In genomic region chr21:42575111-42575510, GRCh38 we compare ENCODE assay signal across 23 cellular contexts.
A peak's percentile ranks its signal among the peaks of the same experiment; 100 is the strongest.
DNase-seq lines count a peak whose midpoint lies in the region; ATAC-seq and TF ChIP-seq lines count a peak whose summit lies in the region.
"Had no signal": no experiment of that assay in that cellular context is flagged by ENCODE, and none has a peak within 500 bp of the region (broad histone marks: within the 10 kb centered on the region; RNA-seq: fewer than 3 reads in every experiment).

No MANE protein-coding gene starts in this region.

- H3K27me3 Mint-ChIP-seq in activated naive CD4-positive, alpha-beta T cell treated with anti-CD3 and anti-CD28 coated beads, Interleukin-2, amount 10 ng/mL, durations not matched to agents 7 days and 5 days, result no peaks in the 10 kb centered on the region
- no peaks in the 10 kb centered on the region for H3K27me3 Mint-ChIP-seq in glutamatergic neuron (ENCODE audit: unreplicated experiment)

- H3K4me3 ChIP-seq in upper lobe of right lung, result no peak overlapping the region
- H3K4me3 ChIP-seq: A549, GM23338, HAP-1, MG63 had no signal

- peaks cover 11% of the 10 kb centered on the region for H3K9me3 Mint-ChIP-seq in activated naive CD4-positive, alpha-beta T cell treated with anti-CD3 and anti-CD28 coated beads, Interleukin-2, amount 10 ng/mL, durations not matched to agents 7 days and 5 days
- peaks cover 8% of the 10 kb centered on the region for H3K9me3 Mint-ChIP-seq in glutamatergic neuron (ENCODE audit: unreplicated experiment)

- no peak overlapping the region for H3K27ac Mint-ChIP-seq in activated naive CD4-positive, alpha-beta T cell treated with anti-CD3 and anti-CD28 coated beads, Interleukin-2, amount 10 ng/mL, durations not matched to agents 7 days and 5 days
- no peak overlapping the region for H3K27ac Mint-ChIP-seq in glutamatergic neuron (ENCODE audit: unreplicated experiment)
- H3K27ac Mint-ChIP-seq: GM23338 had no signal

- CTCF ChIA-PET in activated naive CD4-positive, alpha-beta T cell treated with anti-CD3 and anti-CD28 coated beads, Interleukin-2, amount 10 ng/mL, durations not matched to agents 7 days and 5 days (lab: Charles Lee), result no interaction called here

- ATAC-seq in upper lobe of right lung, result no peak
- ATAC-seq: A549, GM23338, Right ventricle myocardium inferior had no signal

- H3K9me3 ChIP-seq in upper lobe of right lung, result no peaks in the 10 kb centered on the region
- H3K9me3 ChIP-seq: BE2C had no signal

- no peaks in the 10 kb centered on the region for H3K4me1 Mint-ChIP-seq in activated naive CD4-positive, alpha-beta T cell treated with anti-CD3 and anti-CD28 coated beads, Interleukin-2, amount 10 ng/mL, durations not matched to agents 7 days and 5 days
- H3K4me1 Mint-ChIP-seq in glutamatergic neuron (ENCODE audit: low read depth, unreplicated experiment), result peaks cover 2% of the 10 kb centered on the region
- H3K4me1 Mint-ChIP-seq: GM23338 had no signal

- intact Hi-C loops in upper lobe of right lung (cut with DNase I), result no loop called here

- peaks cover 32% of the 10 kb centered on the region for H3K36me3 Mint-ChIP-seq in activated naive CD4-positive, alpha-beta T cell treated with anti-CD3 and anti-CD28 coated beads, Interleukin-2, amount 10 ng/mL, durations not matched to agents 7 days and 5 days
- H3K36me3 Mint-ChIP-seq in glutamatergic neuron (ENCODE audit: unreplicated experiment), result peaks cover 32% of the 10 kb centered on the region

- no peak for TF ChIP-seq CTCF in glutamatergic neuron (IDR thresholded peaks at IDR 0.05; ENCODE audit: partially characterized antibody, unreplicated experiment)
- no peak for TF ChIP-seq CTCF in upper lobe of right lung (IDR thresholded peaks at IDR 0.05)

- H3K36me3 ChIP-seq in upper lobe of right lung, result no peaks in the 10 kb centered on the region
- H3K36me3 ChIP-seq: BE2C, HAP-1, MG63 had no signal

- no peak overlapping the region for H3K4me3 Mint-ChIP-seq in activated naive CD4-positive, alpha-beta T cell treated with anti-CD3 and anti-CD28 coated beads, Interleukin-2, amount 10 ng/mL, durations not matched to agents 7 days and 5 days
- no peak overlapping the region for H3K4me3 Mint-ChIP-seq in glutamatergic neuron (ENCODE audit: unreplicated experiment)
- H3K4me3 Mint-ChIP-seq: GM23338 had no signal

- DNase-seq in activated naive CD4-positive, alpha-beta T cell treated with anti-CD3 and anti-CD28 coated beads, Interleukin-2, amount 10 ng/mL, durations not matched to agents 7 days and 5 days, result peak; percentile 14
- DNase-seq in activated naive CD4-positive, alpha-beta T cell (lab: John Stamatoyannopoulos, UW), result no peak
- DNase-seq in glutamatergic neuron (peak; percentile 7), mesenteric fat pad (ENCODE audit: low spot score) (peak; percentile 64), upper lobe of right lung (peak; percentile 44), ecto neural progenitor cell (ENCODE audit: low spot score) (no peak), NCI-H2081 (lab: John Stamatoyannopoulos, UW) (no peak), DMS114 treated with DMSO at 0.1 percent for 48 hours (lab: John Stamatoyannopoulos, UW; ENCODE audit: unreplicated experiment) (no peak)
- DNase-seq: COR-L47, DMS 273 treated with DMSO at 0.1 percent for 48 hours, DND-41, Kasumi-1, MG63, NCI-H1417, NCI-H1694 treated with DMSO at 0.1 percent for 48 hours, NCI-H446, NCI-H526, OCI-M1 had no signal

- H3K27me3 ChIP-seq in upper lobe of right lung, result no peaks in the 10 kb centered on the region
- H3K27me3 ChIP-seq: BE2C, MG63 had no signal

- H3K27ac ChIP-seq in upper lobe of right lung, result no peak overlapping the region
- H3K27ac ChIP-seq: A549 had no signal

- H3K4me1 ChIP-seq in upper lobe of right lung, result no peaks in the 10 kb centered on the region
- H3K4me1 ChIP-seq: A549, HAP-1 had no signal

Comparison
In these comparisons a context has a peak if more than half of its experiments do, and no peak if none do; other contexts are left out.
1. DNase-seq: peak in activated naive CD4-positive, alpha-beta T cell treated with anti-CD3 and anti-CD28 coated beads, Interleukin-2, amount 10 ng/mL, durations not matched to agents 7 days and 5 days (single experiment), glutamatergic neuron (single experiment), mesenteric fat pad (single experiment) and upper lobe of right lung (single experiment); none in activated naive CD4-positive, alpha-beta T cell (0 of 4), ecto neural progenitor cell (single experiment), NCI-H2081 (0 of 2) and DMS114 treated with DMSO at 0.1 percent for 48 hours (single experiment).